In genomic region chr17:6186998-6187397, GRCh38 we compare ENCODE assay signal across 24 cellular contexts.
"Had no signal": no experiment of that assay in that cellular context is flagged by ENCODE, and none has a peak within 500 bp of the region (broad histone marks: within the 10 kb centered on the region; RNA-seq: fewer than 3 reads in every experiment).

No MANE protein-coding gene starts in this region.

- DNase-seq: dermis blood vessel endothelial cell; effector memory CD4-positive, alpha-beta T cell; kidney; naive B cell; nucleus accumbens; stimulated activated CD4-positive, alpha-beta T cell treated with anti-CD3 and anti-CD28 coated beads, Interleukin-12 subunit alpha, Interleukin-12 subunit beta, amount 100 ng/mL, for 4 hours; stimulated activated CD4-positive, alpha-beta T cell treated with anti-CD3 and anti-CD28 coated beads, Interleukin-1b, Interleukin-23, amount 100 ng/mL, for 48 hours; stimulated activated CD4-positive, alpha-beta T cell treated with anti-CD3 and anti-CD28 coated beads, Interleukin-4, amount 100 ng/mL, for 1 hour; stimulated activated CD8-positive, alpha-beta memory T cell treated with anti-CD3 and anti-CD28 coated beads, Interleukin-4, amount 100 ng/mL, for 48 hours; stimulated activated naive CD4-positive, alpha-beta T cell; stimulated activated naive CD8-positive, alpha-beta T cell treated with anti-CD3 and anti-CD28 coated beads, Interleukin-15, amount 100 ng/mL, for 72 hours; transverse colon; upper lobe of right lung had no signal

- H3K36me3 Mint-ChIP-seq: naive B cell; natural killer cell treated with Interleukin-12 subunit alpha and Interleukin-12 subunit beta and Interleukin-15 and Interleukin-18, amount 100 ng/mL, for 72 hours; neural progenitor cell had no signal

- ATAC-seq: left lobe of liver; sciatic nerve; stimulated activated naive CD8-positive, alpha-beta T cell treated with anti-CD3 and anti-CD28 coated beads, Interleukin-15, amount 100 ng/mL, for 72 hours; upper lobe of right lung had no signal

- H3K4me1 Mint-ChIP-seq: naive B cell; stimulated activated naive CD8-positive, alpha-beta T cell treated with anti-CD3 and anti-CD28 coated beads, Interleukin-15, amount 100 ng/mL, for 72 hours had no signal

- H3K27me3 ChIP-seq: neural progenitor cell, right atrium auricular region, transverse colon, upper lobe of right lung, vagina had no signal

- H3K36me3 ChIP-seq: neural progenitor cell, prostate gland, right atrium auricular region, suprapubic skin, transverse colon, upper lobe of right lung, vagina had no signal

- H3K27ac ChIP-seq: coronary artery, neural progenitor cell, prostate gland, right atrium auricular region, suprapubic skin, transverse colon, upper lobe of right lung, vagina had no signal

- H3K27ac Mint-ChIP-seq: natural killer cell treated with Interleukin-12 subunit alpha and Interleukin-12 subunit beta and Interleukin-15 and Interleukin-18, amount 100 ng/mL, for 72 hours; stimulated activated naive CD8-positive, alpha-beta T cell treated with anti-CD3 and anti-CD28 coated beads, Interleukin-15, amount 100 ng/mL, for 72 hours had no signal

- H3K4me1 ChIP-seq: prostate gland, right atrium auricular region, suprapubic skin, transverse colon, upper lobe of right lung, vagina had no signal

- H3K9ac ChIP-seq: neural progenitor cell had no signal

- H3K9me3 Mint-ChIP-seq: natural killer cell treated with Interleukin-12 subunit alpha and Interleukin-12 subunit beta and Interleukin-15 and Interleukin-18, amount 100 ng/mL, for 72 hours; neural progenitor cell; stimulated activated naive CD8-positive, alpha-beta T cell treated with anti-CD3 and anti-CD28 coated beads, Interleukin-15, amount 100 ng/mL, for 72 hours had no signal

- H3K9me3 ChIP-seq: prostate gland, right atrium auricular region, suprapubic skin, transverse colon, upper lobe of right lung, vagina had no signal

- H3K4me2 ChIP-seq: smooth muscle cell had no signal

- H3K4me3 Mint-ChIP-seq: naive B cell; natural killer cell treated with Interleukin-12 subunit alpha and Interleukin-12 subunit beta and Interleukin-15 and Interleukin-18, amount 100 ng/mL, for 72 hours; stimulated activated naive CD8-positive, alpha-beta T cell treated with anti-CD3 and anti-CD28 coated beads, Interleukin-15, amount 100 ng/mL, for 72 hours had no signal

- H3K4me3 ChIP-seq: coronary artery, lung, neural progenitor cell, prostate gland, right atrium auricular region, smooth muscle cell, suprapubic skin, transverse colon, upper lobe of right lung, vagina had no signal
